Comparison of ENCODE assay signal across 2 cellular contexts in the genomic region with DNA sequence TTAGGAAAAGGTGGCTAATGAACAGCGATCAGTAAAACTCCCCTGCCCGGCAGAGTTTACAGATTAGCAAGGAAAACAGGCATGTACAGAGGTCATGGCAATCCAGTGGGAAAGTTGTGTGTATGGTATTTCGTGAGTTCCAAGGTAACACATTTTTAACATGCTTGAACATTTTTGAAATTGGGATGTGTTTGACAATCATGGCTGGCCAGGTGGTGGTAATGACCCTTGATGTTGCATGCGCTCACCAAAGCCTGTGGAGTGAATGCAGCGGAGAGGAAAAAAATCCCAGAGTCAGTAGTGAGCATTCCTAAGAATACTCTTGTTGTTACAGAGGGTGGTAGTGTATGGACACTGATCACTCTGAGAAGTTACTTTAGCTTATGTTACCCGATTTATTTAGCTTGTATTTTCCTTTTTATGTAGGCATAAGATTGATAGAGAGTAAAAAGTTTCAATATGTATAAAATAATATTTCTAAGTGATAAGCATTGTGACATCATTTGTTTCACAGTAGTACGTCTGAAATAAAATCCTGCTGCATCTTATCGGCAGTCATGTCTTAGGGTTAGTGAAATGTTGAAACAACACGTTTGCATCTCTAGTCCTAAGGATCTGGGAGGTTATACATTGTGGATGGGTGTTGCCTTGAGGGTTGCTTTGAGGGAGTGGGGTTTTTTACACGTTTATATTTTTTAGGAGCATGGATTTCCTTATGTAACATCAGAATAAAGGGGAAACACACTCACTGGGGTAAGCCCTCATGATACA.
TF ChIP-seq lines count a peak whose summit lies in the region.

No MANE protein-coding gene starts in this region.

TF ChIP-seq in WTC11, 78 proteins besides CTCF, POLR2A, EP300 and RAD21 (continues in another document):
- TF ChIP-seq, protein P1, sequence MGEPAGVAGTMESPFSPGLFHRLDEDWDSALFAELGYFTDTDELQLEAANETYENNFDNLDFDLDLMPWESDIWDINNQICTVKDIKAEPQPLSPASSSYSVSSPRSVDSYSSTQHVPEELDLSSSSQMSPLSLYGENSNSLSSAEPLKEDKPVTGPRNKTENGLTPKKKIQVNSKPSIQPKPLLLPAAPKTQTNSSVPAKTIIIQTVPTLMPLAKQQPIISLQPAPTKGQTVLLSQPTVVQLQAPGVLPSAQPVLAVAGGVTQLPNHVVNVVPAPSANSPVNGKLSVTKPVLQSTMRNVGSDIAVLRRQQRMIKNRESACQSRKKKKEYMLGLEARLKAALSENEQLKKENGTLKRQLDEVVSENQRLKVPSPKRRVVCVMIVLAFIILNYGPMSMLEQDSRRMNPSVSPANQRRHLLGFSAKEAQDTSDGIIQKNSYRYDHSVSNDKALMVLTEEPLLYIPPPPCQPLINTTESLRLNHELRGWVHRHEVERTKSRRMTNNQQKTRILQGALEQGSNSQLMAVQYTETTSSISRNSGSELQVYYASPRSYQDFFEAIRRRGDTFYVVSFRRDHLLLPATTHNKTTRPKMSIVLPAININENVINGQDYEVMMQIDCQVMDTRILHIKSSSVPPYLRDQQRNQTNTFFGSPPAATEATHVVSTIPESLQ (CRISPR knock-in tag; IDR thresholded peaks at IDR 0.05), result no peak
- TF ChIP-seq, protein P2, sequence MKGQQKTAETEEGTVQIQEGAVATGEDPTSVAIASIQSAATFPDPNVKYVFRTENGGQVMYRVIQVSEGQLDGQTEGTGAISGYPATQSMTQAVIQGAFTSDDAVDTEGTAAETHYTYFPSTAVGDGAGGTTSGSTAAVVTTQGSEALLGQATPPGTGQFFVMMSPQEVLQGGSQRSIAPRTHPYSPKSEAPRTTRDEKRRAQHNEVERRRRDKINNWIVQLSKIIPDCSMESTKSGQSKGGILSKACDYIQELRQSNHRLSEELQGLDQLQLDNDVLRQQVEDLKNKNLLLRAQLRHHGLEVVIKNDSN (CRISPR knock-in tag; IDR thresholded peaks at IDR 0.05), result no peak
- TF ChIP-seq E2F1 (CRISPR knock-in tag; IDR thresholded peaks at IDR 0.05) (no peak), ATF1 (CRISPR knock-in tag; IDR thresholded peaks at IDR 0.05) (no peak), GABPB1 (CRISPR knock-in tag; IDR thresholded peaks at IDR 0.05) (no peak), AFF4 (CRISPR knock-in tag; IDR thresholded peaks at IDR 0.05; ENCODE audit: borderline replicate concordance) (no peak), ZNF425 (CRISPR knock-in tag; conservative IDR thresholded peaks at IDR 0.05) (no peak)
- TF ChIP-seq, protein P3, sequence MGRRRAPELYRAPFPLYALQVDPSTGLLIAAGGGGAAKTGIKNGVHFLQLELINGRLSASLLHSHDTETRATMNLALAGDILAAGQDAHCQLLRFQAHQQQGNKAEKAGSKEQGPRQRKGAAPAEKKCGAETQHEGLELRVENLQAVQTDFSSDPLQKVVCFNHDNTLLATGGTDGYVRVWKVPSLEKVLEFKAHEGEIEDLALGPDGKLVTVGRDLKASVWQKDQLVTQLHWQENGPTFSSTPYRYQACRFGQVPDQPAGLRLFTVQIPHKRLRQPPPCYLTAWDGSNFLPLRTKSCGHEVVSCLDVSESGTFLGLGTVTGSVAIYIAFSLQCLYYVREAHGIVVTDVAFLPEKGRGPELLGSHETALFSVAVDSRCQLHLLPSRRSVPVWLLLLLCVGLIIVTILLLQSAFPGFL (CRISPR knock-in tag; IDR thresholded peaks at IDR 0.05; ENCODE audit: borderline replicate concordance), result no peak

TF ChIP-seq in liver, 16 proteins besides CTCF, POLR2A, EP300 and RAD21:
- TF ChIP-seq YY1 (IDR thresholded peaks at IDR 0.05) (no peak), HNF4A (conservative IDR thresholded peaks at IDR 0.05) (peak in 1 of 2 donors; percentile 2), REST (IDR thresholded peaks at IDR 0.05) (peak; percentile 17), SP1 (IDR thresholded peaks at IDR 0.05) (no peak), HNF4G (IDR thresholded peaks at IDR 0.05) (no peak), FOXA1 (IDR thresholded peaks at IDR 0.05) (no peak), RXRA (IDR thresholded peaks at IDR 0.05) (peak; percentile 11 to 31), EGR1 (IDR thresholded peaks at IDR 0.05; ENCODE audit: low read depth in 2 of 2) (no peak), GABPA (IDR thresholded peaks at IDR 0.05 in 1 of 2, conservative IDR thresholded peaks at IDR 0.05 in 1 of 2) (no peak), FOXA2 (IDR thresholded peaks at IDR 0.05) (no peak), NR2F2 (IDR thresholded peaks at IDR 0.05) (no peak), MAX (IDR thresholded peaks at IDR 0.05) (no peak), TAF1 (conservative IDR thresholded peaks at IDR 0.05) (no peak), JUND (IDR thresholded peaks at IDR 0.05) (no peak)
- TF ChIP-seq, protein P4, sequence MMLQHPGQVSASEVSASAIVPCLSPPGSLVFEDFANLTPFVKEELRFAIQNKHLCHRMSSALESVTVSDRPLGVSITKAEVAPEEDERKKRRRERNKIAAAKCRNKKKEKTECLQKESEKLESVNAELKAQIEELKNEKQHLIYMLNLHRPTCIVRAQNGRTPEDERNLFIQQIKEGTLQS (IDR thresholded peaks at IDR 0.05), result no peak
- TF ChIP-seq, protein P5, sequence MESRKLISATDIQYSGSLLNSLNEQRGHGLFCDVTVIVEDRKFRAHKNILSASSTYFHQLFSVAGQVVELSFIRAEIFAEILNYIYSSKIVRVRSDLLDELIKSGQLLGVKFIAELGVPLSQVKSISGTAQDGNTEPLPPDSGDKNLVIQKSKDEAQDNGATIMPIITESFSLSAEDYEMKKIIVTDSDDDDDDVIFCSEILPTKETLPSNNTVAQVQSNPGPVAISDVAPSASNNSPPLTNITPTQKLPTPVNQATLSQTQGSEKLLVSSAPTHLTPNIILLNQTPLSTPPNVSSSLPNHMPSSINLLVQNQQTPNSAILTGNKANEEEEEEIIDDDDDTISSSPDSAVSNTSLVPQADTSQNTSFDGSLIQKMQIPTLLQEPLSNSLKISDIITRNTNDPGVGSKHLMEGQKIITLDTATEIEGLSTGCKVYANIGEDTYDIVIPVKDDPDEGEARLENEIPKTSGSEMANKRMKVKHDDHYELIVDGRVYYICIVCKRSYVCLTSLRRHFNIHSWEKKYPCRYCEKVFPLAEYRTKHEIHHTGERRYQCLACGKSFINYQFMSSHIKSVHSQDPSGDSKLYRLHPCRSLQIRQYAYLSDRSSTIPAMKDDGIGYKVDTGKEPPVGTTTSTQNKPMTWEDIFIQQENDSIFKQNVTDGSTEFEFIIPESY (IDR thresholded peaks at IDR 0.05), result no peak
